1 cellular context compared by ENCODE assay signal in the genomic region with DNA sequence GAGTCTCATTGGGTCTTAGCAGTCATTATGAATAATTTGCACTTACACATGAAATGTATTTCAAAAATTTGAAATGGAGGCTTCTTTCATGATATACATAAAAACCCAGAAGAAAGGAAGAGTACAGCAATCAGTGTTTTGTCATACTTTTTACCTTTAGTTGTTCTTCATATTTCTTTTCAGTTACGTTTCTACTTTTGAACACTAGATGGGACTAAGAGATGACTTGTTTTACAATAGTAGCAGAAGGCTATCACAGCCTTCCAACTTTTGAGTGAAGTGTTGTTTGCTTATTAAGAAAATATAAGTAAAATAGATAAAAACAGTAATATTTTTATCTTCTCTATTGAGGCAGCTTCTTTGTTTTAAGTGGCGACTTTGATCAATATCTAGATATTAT.
TF ChIP-seq lines count a peak whose summit lies in the region.

No MANE protein-coding gene starts in this region.

TF ChIP-seq in K562, 482 proteins besides CTCF, POLR2A, EP300 and RAD21 (continued from another document):
- TF ChIP-seq, protein P1, sequence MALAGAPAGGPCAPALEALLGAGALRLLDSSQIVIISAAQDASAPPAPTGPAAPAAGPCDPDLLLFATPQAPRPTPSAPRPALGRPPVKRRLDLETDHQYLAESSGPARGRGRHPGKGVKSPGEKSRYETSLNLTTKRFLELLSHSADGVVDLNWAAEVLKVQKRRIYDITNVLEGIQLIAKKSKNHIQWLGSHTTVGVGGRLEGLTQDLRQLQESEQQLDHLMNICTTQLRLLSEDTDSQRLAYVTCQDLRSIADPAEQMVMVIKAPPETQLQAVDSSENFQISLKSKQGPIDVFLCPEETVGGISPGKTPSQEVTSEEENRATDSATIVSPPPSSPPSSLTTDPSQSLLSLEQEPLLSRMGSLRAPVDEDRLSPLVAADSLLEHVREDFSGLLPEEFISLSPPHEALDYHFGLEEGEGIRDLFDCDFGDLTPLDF (CRISPR knock-in tag; IDR thresholded peaks at IDR 0.05) = no peak
- TF ChIP-seq TGIF2 (CRISPR knock-in tag; IDR thresholded peaks at IDR 0.05) (no peak), SOX6 (IDR thresholded peaks at IDR 0.05) (no peak), ZNF551 (CRISPR knock-in tag; IDR thresholded peaks at IDR 0.05) (no peak)
- TF ChIP-seq, protein P2, sequence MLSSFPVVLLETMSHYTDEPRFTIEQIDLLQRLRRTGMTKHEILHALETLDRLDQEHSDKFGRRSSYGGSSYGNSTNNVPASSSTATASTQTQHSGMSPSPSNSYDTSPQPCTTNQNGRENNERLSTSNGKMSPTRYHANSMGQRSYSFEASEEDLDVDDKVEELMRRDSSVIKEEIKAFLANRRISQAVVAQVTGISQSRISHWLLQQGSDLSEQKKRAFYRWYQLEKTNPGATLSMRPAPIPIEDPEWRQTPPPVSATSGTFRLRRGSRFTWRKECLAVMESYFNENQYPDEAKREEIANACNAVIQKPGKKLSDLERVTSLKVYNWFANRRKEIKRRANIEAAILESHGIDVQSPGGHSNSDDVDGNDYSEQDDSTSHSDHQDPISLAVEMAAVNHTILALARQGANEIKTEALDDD (IDR thresholded peaks at IDR 0.05) = no peak
